In the genomic region with DNA sequence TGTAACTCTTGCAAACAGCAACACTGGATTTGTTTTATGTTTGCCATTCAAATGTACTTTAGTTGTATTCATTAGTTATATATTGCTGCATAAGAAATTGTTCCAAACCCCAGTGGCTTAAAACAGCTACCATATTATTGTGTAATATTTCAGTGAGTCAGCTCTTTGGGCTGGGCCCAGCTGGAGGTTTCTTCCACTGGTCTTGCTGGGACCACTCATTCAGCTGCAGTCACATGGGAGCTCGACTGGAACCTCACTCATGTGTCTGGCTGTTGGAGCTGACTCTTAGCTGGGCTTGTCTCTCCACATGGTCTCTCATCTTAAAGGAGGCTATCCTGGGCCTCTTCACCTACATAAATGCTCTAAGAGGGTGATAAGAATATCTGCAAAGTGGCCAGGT, we compare ENCODE assay signal across 13 cellular contexts. TPM values are rescaled to one million over a fixed set of nuclear protein-coding genes. Genes with fewer than 3 reads are reported as not detected.
DNase-seq lines count a peak whose midpoint lies in the region; ATAC-seq and TF ChIP-seq lines count a peak whose summit lies in the region.
"Had no signal": no experiment of that assay in that cellular context is flagged by ENCODE, and none has a peak within 500 bp of the region (broad histone marks: within the 10 kb centered on the region; RNA-seq: fewer than 3 reads in every experiment).

No MANE protein-coding gene starts in this region.

- H3K9me2 ChIP-seq in PC-9 (ENCODE audit: insufficient read depth) = no peaks in the 10 kb centered on the region

- no peaks in the 10 kb centered on the region for H3K79me2 ChIP-seq in PC-9 (ENCODE audit: low read depth)

- TF ChIP-seq POLR2A in body of pancreas (IDR thresholded peaks at IDR 0.05) = no peak
- no peak for TF ChIP-seq POLR2A in esophagus muscularis mucosa (IDR thresholded peaks at IDR 0.05; ENCODE audit: low read depth)

- no TSS peak for BruUV-seq in PC-9 (replicated peaks; lab: Mats Ljungman, UMichigan)

- CTCF ChIA-PET in PC-9 (lab: Charles Lee) = no interaction called here

- no peaks in the 10 kb centered on the region for H3K36me3 ChIP-seq in body of pancreas (replicated peaks in 1 of 2; ENCODE audit: insufficient read depth in 1 of 2, low read depth in 2 of 2)
- H3K36me3 ChIP-seq in PC-9 (ENCODE audit: low read depth) = no peaks in the 10 kb centered on the region
- H3K36me3 ChIP-seq in esophagus muscularis mucosa = no peaks in the 10 kb centered on the region
- H3K36me3 ChIP-seq: spleen had no signal

- H3K4me3 ChIP-seq in body of pancreas = no peak overlapping the region
- H3K4me3 ChIP-seq in PC-9 = no peak overlapping the region
- H3K4me3 ChIP-seq in esophagus muscularis mucosa = no peak overlapping the region
- H3K4me3 ChIP-seq: spleen had no signal

- H3F3A ChIP-seq in PC-9 (ENCODE audit: insufficient read depth, low read depth) = no peaks in the 10 kb centered on the region

- 35 to 58% methylated on average over 1 of the region's 1 CpG for WGBS in body of pancreas, 2 donors
- whole genome bisulfite sequencing in esophagus muscularis mucosa = 44% methylated on average over 1 of the region's 1 CpG

- no peaks in the 10 kb centered on the region for H4K20me1 ChIP-seq in PC-9 (ENCODE audit: insufficient read depth)

- no peak overlapping the region for H2AFZ ChIP-seq in PC-9

- TF ChIP-seq CTCF in body of pancreas (IDR thresholded peaks at IDR 0.05) (no peak), PC-9 (conservative IDR thresholded peaks at IDR 0.05) (no peak), esophagus muscularis mucosa (IDR thresholded peaks at IDR 0.05) (no peak), omental fat pad (IDR thresholded peaks at IDR 0.05) (no peak)

- H3K27ac ChIP-seq in body of pancreas (no peak overlapping the region), PC-9 (no peak overlapping the region), esophagus muscularis mucosa (replicated peaks in 1 of 4) (no peak overlapping the region)

- no peak for TF ChIP-seq EP300 in esophagus muscularis mucosa (IDR thresholded peaks at IDR 0.05)

- no peaks in the 10 kb centered on the region for H3K9me3 ChIP-seq in body of pancreas
- H3K9me3 ChIP-seq in PC-9 (ENCODE audit: insufficient read depth, low read depth) = no peaks in the 10 kb centered on the region
- no peaks in the 10 kb centered on the region for H3K9me3 ChIP-seq in esophagus muscularis mucosa
- H3K9me3 ChIP-seq: spleen had no signal

- no peak overlapping the region for H3K4me2 ChIP-seq in PC-9

- peak; percentile 40 for ATAC-seq in body of pancreas
- ATAC-seq in left ventricle myocardium superior = peak; percentile 63
- no peak for ATAC-seq in omental fat pad (ENCODE audit: low FRiP score)
- ATAC-seq: activated T-helper 17 cell treated with anti-CD3 and anti-CD28 coated beads, Interleukin-2, amount 50 U/mL, for 72 hours had no signal

- intact Hi-C loops in body of pancreas (cut with DNase I) (no loop called here), left ventricle myocardium superior (cut with micrococcal nuclease) (no loop called here), PC-9 (cut with micrococcal nuclease; ENCODE audit: unreplicated experiment) (no loop called here), esophagus muscularis mucosa (cut with DNase I) (no loop called here)

- DNase-seq in ACHN (peak; percentile 8), LHCN-M2 (ENCODE audit: low read depth) (peak; percentile 68), body of pancreas (peak in 2 of 4 donors; percentile 14 to 40), left ventricle myocardium superior (peak; percentile 49), PC-9 (no peak), esophagus muscularis mucosa (ENCODE audit: extremely low spot score) (no peak), nucleus accumbens (lab: John Stamatoyannopoulos, UW) (no peak), omental fat pad (ENCODE audit: low spot score) (no peak)
- DNase-seq: cortex of kidney; NCI-H1694; spleen; stimulated activated CD8-positive, alpha-beta memory T cell treated with anti-CD3 and anti-CD28 coated beads, Interleukin-4, amount 100 ng/mL, for 48 hours had no signal

- H3K27me3 ChIP-seq in body of pancreas (no peaks in the 10 kb centered on the region), PC-9 (ENCODE audit: insufficient read depth, low read depth) (no peaks in the 10 kb centered on the region), esophagus muscularis mucosa (no peaks in the 10 kb centered on the region)
- H3K27me3 ChIP-seq: spleen had no signal

- in situ Hi-C loops in ACHN (cut with HindIII; ENCODE audit: low pct_ligation_motif_present, low pct_unique_long_range_greater_than_20kb, low sequenced_read_pairs) = no loop called here

- H3K4me1 ChIP-seq in body of pancreas (no peaks in the 10 kb centered on the region), PC-9 (replicated peaks; ENCODE audit: insufficient read depth) (peaks cover 5% of the 10 kb centered on the region; the same call in 1 of the 2 replicates), esophagus muscularis mucosa (no peaks in the 10 kb centered on the region)

- POLR2A ChIA-PET in PC-9 (lab: Charles Lee; ENCODE audit: unreplicated experiment) = no interaction called here

RNA-seq across cellular contexts. Expression of a gene that starts 23.2 kb away (rescaled TPM):
- 31.3 and 33.3 TPM in 2 replicates for total RNA-seq in LHCN-M2 (2014; rRNA removed)
- polyA plus RNA-seq in LHCN-M2 (2012) = 21.6 TPM
- total RNA-seq in body of pancreas = 1 to 10 TPM; 3.6 to 7.8 TPM
- 12.1 TPM for total RNA-seq in left ventricle myocardium superior
- 16.1 and 21.4 TPM in 2 replicates for total RNA-seq in PC-9 (2021)
- 10 to 100 TPM; 26.2 to 34.3 (median 32.5) TPM for total RNA-seq in esophagus muscularis mucosa
- total RNA-seq in omental fat pad = 10 to 100 TPM; 16.2 to 32.5 (median 30.4) TPM

Comparison
In these comparisons a context has a peak if more than half of its experiments do, and no peak if none do; other contexts are left out.
1. DNase-seq: peak in ACHN (single experiment), LHCN-M2 (single experiment) and left ventricle myocardium superior (single experiment); none in PC-9 (0 of 2), esophagus muscularis mucosa (single experiment), nucleus accumbens (0 of 56) and omental fat pad (single experiment).